9 cellular contexts compared by ENCODE assay signal in genomic region chr12:72346331-72346944, GRCh38.
DNase-seq lines count a peak whose midpoint lies in the region; ATAC-seq, FAIRE-seq and TF ChIP-seq lines count a peak whose summit lies in the region.
"Had no signal": no experiment of that assay in that cellular context is flagged by ENCODE, and none has a peak within 500 bp of the region (broad histone marks: within the 10 kb centered on the region; RNA-seq: fewer than 3 reads in every experiment).

No MANE protein-coding gene starts in this region.

- H3K9me3 ChIP-seq in adrenal gland (replicated peaks in 1 of 3), result no peaks in the 10 kb centered on the region
- no peaks in the 10 kb centered on the region for H3K9me3 ChIP-seq in small intestine (ENCODE audit: control insufficient read depth, low read depth)
- H3K9me3 ChIP-seq: BLaER1 had no signal

- H3K4me1 ChIP-seq in adrenal gland (replicated peaks in 1 of 2) (no peaks in the 10 kb centered on the region), small intestine (ENCODE audit: control insufficient read depth in 2 of 2, insufficient read depth in 1 of 2, low read depth in 1 of 2, low read length in 1 of 2) (no peaks in the 10 kb centered on the region)

- no peak for FAIRE-seq in small intestine (lab: Jason Lieb, UNC)

- DNase-seq in NCI-H2107 treated with DMSO at 0.1 percent for 48 hours (lab: John Stamatoyannopoulos, UW; ENCODE audit: unreplicated experiment), result peak; percentile 45
- DNase-seq in NCI-H2107 (lab: John Stamatoyannopoulos, UW), result no peak
- DNase-seq in NCI-H69 (lab: John Stamatoyannopoulos, UW), result peak; percentile 82
- peak; percentile 39 to 78 (median 58) for DNase-seq in adrenal gland
- DNase-seq in hippocampal formation (lab: John Stamatoyannopoulos, UW), result peak; percentile 78 to 89
- DNase-seq in small intestine, result peak; percentile 80

- peak; percentile 98 for ATAC-seq in GM21447 (IDR thresholded peaks at IDR 0.05; ENCODE audit: unreplicated experiment)
- peak; percentile 81 for ATAC-seq in HG03571 (IDR thresholded peaks at IDR 0.05; ENCODE audit: unreplicated experiment)

- intact Hi-C loops in adrenal gland (cut with DNase I), result no loop called here

- H3K27ac ChIP-seq in adrenal gland, result no peak overlapping the region
- H3K27ac ChIP-seq in small intestine (ENCODE audit: low read depth in 1 of 2, low read length in 1 of 2), result no peak overlapping the region
- H3K27ac ChIP-seq: BLaER1 had no signal

- TF ChIP-seq POLR2A in adrenal gland (IDR thresholded peaks at IDR 0.05), result no peak

- peak in 5 of 6 experiments; percentile 37 to 53 (median 49) for TF ChIP-seq CTCF in adrenal gland (IDR thresholded peaks at IDR 0.05)

- H3K27me3 ChIP-seq in adrenal gland, result no peaks in the 10 kb centered on the region
- H3K27me3 ChIP-seq in small intestine (ENCODE audit: control insufficient read depth in 2 of 2, insufficient read depth in 2 of 2, low read length in 2 of 2), result no peaks in the 10 kb centered on the region
- H3K27me3 ChIP-seq: BLaER1 had no signal

- no peak overlapping the region for H3K4me3 ChIP-seq in adrenal gland
- no peak overlapping the region for H3K4me3 ChIP-seq in small intestine (ENCODE audit: low read depth in 1 of 2, low read length in 2 of 2)
- H3K4me3 ChIP-seq: BLaER1 had no signal

- H3K36me3 ChIP-seq in adrenal gland (replicated peaks in 1 of 2) (no peaks in the 10 kb centered on the region), small intestine (ENCODE audit: control insufficient read depth in 2 of 2, insufficient read depth in 2 of 2, low read length in 2 of 2) (no peaks in the 10 kb centered on the region)
- H3K36me3 ChIP-seq: BLaER1 had no signal

- 27 to 35% (median 31%) methylated on average over 6 of the region's 6 CpGs for WGBS in adrenal gland, 4 donors
- 28 to 33% (median 31%) methylated on average over 6 of the region's 6 CpGs for WGBS in small intestine, 3 donors
